ENCODE assay signal across 16 cellular contexts in the genomic region with DNA sequence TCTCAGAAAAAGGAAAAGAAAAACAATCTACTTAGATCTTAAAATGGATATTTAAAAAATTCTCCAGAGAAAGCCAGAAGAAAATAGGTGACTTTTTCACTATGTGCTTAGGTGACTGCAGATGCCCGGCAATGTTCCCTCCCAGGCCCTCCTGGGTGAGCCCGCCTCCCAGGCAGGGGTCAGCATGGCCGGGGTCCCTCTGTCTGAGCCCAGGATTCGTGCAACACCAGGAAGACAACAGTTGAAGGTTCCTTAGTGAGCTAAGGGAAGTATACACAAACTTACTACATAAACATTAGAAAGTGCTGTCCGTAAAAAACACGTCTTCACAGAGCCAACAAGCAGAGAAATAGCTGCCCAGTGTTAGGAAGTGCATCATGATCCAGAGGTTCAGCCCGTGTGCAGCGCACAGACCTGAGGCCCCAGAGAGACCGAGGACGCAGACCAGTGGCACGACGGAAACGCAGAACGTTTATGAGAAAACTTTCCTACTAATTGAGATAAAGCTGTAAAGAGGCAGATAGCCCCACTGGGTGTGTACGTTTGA. TPM values are rescaled to one million over a fixed set of nuclear protein-coding genes. Genes with fewer than 3 reads are reported as not detected.
"Had no signal": no experiment of that assay in that cellular context is flagged by ENCODE, and none has a peak within 500 bp of the region (broad histone marks: within the 10 kb centered on the region; RNA-seq: fewer than 3 reads in every experiment).

No MANE protein-coding gene starts in this region.

- H3K4me1 ChIP-seq: adrenal gland, right atrium auricular region, tibial artery, uterus had no signal

- H3K4me3 ChIP-seq: adrenal gland, left lung, right atrium auricular region, skin epidermis, tibial artery, uterus had no signal

- H3K27me3 ChIP-seq: adrenal gland, right atrium auricular region had no signal

- H3K36me3 ChIP-seq: adrenal gland, left lung, right atrium auricular region, tibial artery, uterus had no signal

- H3K27ac Mint-ChIP-seq: activated CD4-positive, alpha-beta memory T cell treated with anti-CD3 and anti-CD28 coated beads for 36 hours; activated naive CD4-positive, alpha-beta T cell treated with anti-CD3 and anti-CD28 coated beads, Interleukin-2, amount 50 U/mL, for 24 hours; memory B cell; natural killer cell; progenitor cell of endocrine pancreas had no signal

- H3K9me3 Mint-ChIP-seq: activated CD4-positive, alpha-beta memory T cell treated with anti-CD3 and anti-CD28 coated beads for 36 hours; activated naive CD4-positive, alpha-beta T cell treated with anti-CD3 and anti-CD28 coated beads, Interleukin-2, amount 50 U/mL, for 24 hours; natural killer cell had no signal

- H3K36me3 Mint-ChIP-seq: activated CD4-positive, alpha-beta memory T cell treated with anti-CD3 and anti-CD28 coated beads for 36 hours; activated naive CD4-positive, alpha-beta T cell treated with anti-CD3 and anti-CD28 coated beads, Interleukin-2, amount 50 U/mL, for 24 hours; natural killer cell had no signal

- H3K4me3 Mint-ChIP-seq: activated CD4-positive, alpha-beta memory T cell treated with anti-CD3 and anti-CD28 coated beads for 36 hours; activated naive CD4-positive, alpha-beta T cell treated with anti-CD3 and anti-CD28 coated beads, Interleukin-2, amount 50 U/mL, for 24 hours; memory B cell; natural killer cell had no signal

- H3K9me3 ChIP-seq: adrenal gland, left lung, right atrium auricular region, tibial artery, uterus had no signal

- DNase-seq: activated CD4-positive, alpha-beta T cell treated with anti-CD3 and anti-CD28 coated beads for 1 hour; activated effector memory CD4-positive, alpha-beta T cell treated with anti-CD3 and anti-CD28 coated beads, Interleukin-2, amount 50 U/mL, for 16 hours; activated T-cell treated with anti-CD3 and anti-CD28 coated beads, Interleukin-2, amount 50 U/mL, for 48 hours; natural killer cell; stimulated activated CD4-positive, alpha-beta T cell treated with anti-CD3 and anti-CD28 coated beads, Interleukin-4, amount 100 ng/mL, for 24 hours; stimulated activated naive CD4-positive, alpha-beta T cell; uterus had no signal

- H3K27ac ChIP-seq: adrenal gland, left lung, right atrium auricular region, skin epidermis, tibial artery, uterus had no signal

RNA-seq across cellular contexts. Expression of a gene that starts 49.5 kb away (rescaled TPM):
- total RNA-seq: left lung, natural killer cell, progenitor cell of endocrine pancreas, right atrium auricular region, uterus had no signal
